Comparison of ENCODE assay signal across 31 cellular contexts in genomic region chr6:44851176-44851575, GRCh38.
DNase-seq lines count a peak whose midpoint lies in the region; ATAC-seq, FAIRE-seq and TF ChIP-seq lines count a peak whose summit lies in the region.
"Had no signal": no experiment of that assay in that cellular context is flagged by ENCODE, and none has a peak within 500 bp of the region (broad histone marks: within the 10 kb centered on the region; RNA-seq: fewer than 3 reads in every experiment).

No MANE protein-coding gene starts in this region.

- DNase-seq in left ventricle myocardium superior (no peak), left ventricle myocardium inferior (no peak), bronchial epithelial cell (ENCODE audit: low read depth) (peak; percentile 54), right cardiac atrium (no peak), KBM-7 (no peak), DMS53 treated with DMSO at 0.1 percent for 48 hours (lab: John Stamatoyannopoulos, UW; ENCODE audit: unreplicated experiment) (no peak)
- no peak for DNase-seq in activated naive CD4-positive, alpha-beta T cell treated with anti-CD3 and anti-CD28 coated beads, Interleukin-2, amount 50 U/mL, for 16 hours
- DNase-seq: activated CD4-positive, CD25-positive, alpha-beta regulatory T cell treated with anti-CD3 and anti-CD28 coated beads, Interleukin-2, amount 50 U/mL, for 72 hours; activated CD8-positive, alpha-beta T cell treated with anti-CD3 and anti-CD28 coated beads for 36 hours; activated gamma-delta T cell; activated T-cell treated with anti-CD3 and anti-CD28 coated beads for 4 hours; amniotic stem cell; glutamatergic neuron; Karpas-422; kidney glomerular epithelial cell; naive B cell; NCI-H1092 treated with DMSO at 0.1 percent for 48 hours; NCI-H1930; NCI-H345; NCI-H82; nucleus accumbens; retina; SHP77 treated with DMSO at 0.1 percent for 48 hours; stimulated activated CD4-positive, alpha-beta T cell treated with anti-CD3 and anti-CD28 coated beads, Interleukin-15, amount 100 ng/mL, for 24 hours; SW 1271; upper lobe of left lung had no signal

- ATAC-seq in left ventricle myocardium superior = peak; percentile 47
- ATAC-seq in right cardiac atrium = peak; percentile 51 to 64
- ATAC-seq in GM21576 (IDR thresholded peaks at IDR 0.05; ENCODE audit: unreplicated experiment) = no peak
- ATAC-seq: A549; activated CD8-positive, alpha-beta T cell treated with anti-CD3 and anti-CD28 coated beads for 36 hours had no signal

- H3K4me3 ChIP-seq in left ventricle myocardium inferior = no peak overlapping the region
- no peak overlapping the region for H3K4me3 ChIP-seq in bronchial epithelial cell (ENCODE audit: low read depth, low read length)
- no peak overlapping the region for H3K4me3 ChIP-seq in right cardiac atrium (ENCODE audit: low read length)
- H3K4me3 ChIP-seq: A549, upper lobe of left lung had no signal

- H3K36me3 ChIP-seq in left ventricle myocardium inferior (no peaks in the 10 kb centered on the region), bronchial epithelial cell (ENCODE audit: control insufficient read depth, insufficient read depth, low read length) (no peaks in the 10 kb centered on the region)
- H3K36me3 ChIP-seq: upper lobe of left lung had no signal

- FAIRE-seq in bronchial epithelial cell (lab: Jason Lieb, UNC) = no peak
- FAIRE-seq: A549, HTR-8/SVneo had no signal

- H3K27me3 ChIP-seq in left ventricle myocardium inferior (ENCODE audit: low read depth) (no peaks in the 10 kb centered on the region), bronchial epithelial cell (ENCODE audit: control insufficient read depth, insufficient read depth, low read length) (no peaks in the 10 kb centered on the region), right cardiac atrium (ENCODE audit: control insufficient read depth, insufficient read depth) (no peaks in the 10 kb centered on the region)
- H3K27me3 ChIP-seq: upper lobe of left lung had no signal

- in situ Hi-C loops in KBM-7 (cut with MboI; ENCODE audit: low pct_unique_long_range_greater_than_20kb, low sequenced_read_pairs) = no loop called here

- TF ChIP-seq CTCF in left ventricle myocardium inferior (IDR thresholded peaks at IDR 0.05; ENCODE audit: borderline replicate concordance) (no peak), bronchial epithelial cell (IDR thresholded peaks at IDR 0.05; ENCODE audit: insufficient read depth, low read length, severe bottlenecking) (no peak)

- H3K27ac ChIP-seq in left ventricle myocardium inferior (replicated peaks) = no peak overlapping the region
- H3K27ac ChIP-seq in right cardiac atrium (ENCODE audit: low read length) = no peak overlapping the region
- H3K27ac ChIP-seq: A549, C4-2B, epithelial cell of prostate, upper lobe of left lung had no signal

- intact Hi-C loops in left ventricle myocardium superior (cut with micrococcal nuclease) (no loop called here), left ventricle myocardium inferior (cut with micrococcal nuclease) (no loop called here), right cardiac atrium (cut with DNase I) (no loop called here)

- no peaks in the 10 kb centered on the region for H3K9me3 ChIP-seq in left ventricle myocardium inferior (replicated peaks)
- H3K9me3 ChIP-seq in right cardiac atrium (ENCODE audit: control insufficient read depth, low read length) = no peaks in the 10 kb centered on the region
- H3K9me3 ChIP-seq: A549, upper lobe of left lung had no signal

- 69% methylated on average over 1 of the region's 1 CpG for whole genome bisulfite sequencing in right cardiac atrium

- H3K4me1 ChIP-seq in left ventricle myocardium inferior (peaks cover 10% of the 10 kb centered on the region), right cardiac atrium (ENCODE audit: control insufficient read depth, insufficient read depth, low read length) (peaks cover 1% of the 10 kb centered on the region)
- H3K4me1 ChIP-seq: A549 had no signal
